21 cellular contexts compared by ENCODE assay signal in genomic region chr2:204853905-204854304, GRCh38.
"Had no signal": no experiment of that assay in that cellular context is flagged by ENCODE, and none has a peak within 500 bp of the region (broad histone marks: within the 10 kb centered on the region; RNA-seq: fewer than 3 reads in every experiment).

No MANE protein-coding gene starts in this region.

- H3K4me3 ChIP-seq: SJSA1, SK-N-MC had no signal

- H3K9me3 ChIP-seq: SJSA1 had no signal

- FAIRE-seq: HepG2, RCC 7860 had no signal

- DNase-seq: IMR-90, Karpas-422, KG1, MM.1S, NCI-H1092 treated with DMSO at 0.1 percent for 48 hours, NCI-H1436, NCI-H187, NCI-H2029, NCI-H2081 treated with DMSO at 0.1 percent for 48 hours, NCI-H226, NCI-H510A, NCI-H524 treated with DMSO at 0.1 percent for 48 hours, NCI-H69, NCI-H774, Right ventricle myocardium superior, RPMI8226, SIG-M5 had no signal

- H3K27me3 ChIP-seq: SJSA1 had no signal

- H3K4me1 ChIP-seq: SJSA1 had no signal

- H3K27ac ChIP-seq: SJSA1, SK-N-MC had no signal

- ATAC-seq: HepG2 had no signal

- H3K36me3 ChIP-seq: SJSA1 had no signal
